ENCODE assay signal across 9 cellular contexts in genomic region chr13:80873589-80873988, GRCh38.
DNase-seq lines count a peak whose midpoint lies in the region; ATAC-seq, FAIRE-seq and TF ChIP-seq lines count a peak whose summit lies in the region.
"Had no signal": no experiment of that assay in that cellular context is flagged by ENCODE, and none has a peak within 500 bp of the region (broad histone marks: within the 10 kb centered on the region; RNA-seq: fewer than 3 reads in every experiment).

No MANE protein-coding gene starts in this region.

- H3K4me2 ChIP-seq in endothelial cell of umbilical vein (ENCODE audit: insufficient read depth, low read length), result no peak overlapping the region

- H3K4me3 ChIP-seq in endothelial cell of umbilical vein (replicated peaks in 1 of 3; ENCODE audit: insufficient read depth in 1 of 3, low read depth in 1 of 3, low read length in 3 of 3), result no peak overlapping the region
- H3K4me3 ChIP-seq in sigmoid colon, result no peak overlapping the region
- H3K4me3 ChIP-seq in lower leg skin (ENCODE audit: low read depth, poor library complexity, severe bottlenecking), result no peak overlapping the region

- H3K4me1 ChIP-seq in endothelial cell of umbilical vein (ENCODE audit: control insufficient read depth, extremely low read depth, insufficient read depth, low read length) (peaks cover 9% of the 10 kb centered on the region), sigmoid colon (peaks cover 0 to 8% (median 0%) of the 10 kb centered on the region in 4 donors)

- H3K27me3 Mint-ChIP-seq in T-helper 17 cell, result no peaks in the 10 kb centered on the region

- POLR2A ChIA-PET in endothelial cell of umbilical vein (lab: Charles Lee), result no interaction called here

- DNase-seq in endothelial cell of umbilical vein (ENCODE audit: low read depth, low spot score) (no peak), sigmoid colon (no peak), lower leg skin (ENCODE audit: low spot score in 2 of 2) (no peak), T-helper 17 cell (no peak), nucleus accumbens (lab: John Stamatoyannopoulos, UW) (no peak)
- DNase-seq: endodermal cell had no signal

- no peaks in the 10 kb centered on the region for H3K4me1 Mint-ChIP-seq in T-helper 17 cell

- TF ChIP-seq CTCF in endothelial cell of umbilical vein (IDR thresholded peaks at IDR 0.05; ENCODE audit: extremely low read depth in 1 of 2, insufficient read depth in 1 of 2, low read depth in 1 of 2, low read length in 2 of 2) (no peak), sigmoid colon (IDR thresholded peaks at IDR 0.05) (no peak), lower leg skin (IDR thresholded peaks at IDR 0.05) (no peak)

- dilution Hi-C loops in endothelial cell of umbilical vein (cut with MboI; ENCODE audit: extremely low pct_ligation_motif_present, low sequenced_read_pairs), result no loop called here

- CTCF ChIA-PET in endothelial cell of umbilical vein (lab: Charles Lee), result no interaction called here

- no peak for TF ChIP-seq POLR2A in endothelial cell of umbilical vein (IDR thresholded peaks at IDR 0.05; ENCODE audit: low read depth, low read length)
- TF ChIP-seq POLR2A in sigmoid colon (IDR thresholded peaks at IDR 0.05), result no peak
- no peak for TF ChIP-seq POLR2A in lower leg skin (IDR thresholded peaks at IDR 0.05)

- H3K9ac ChIP-seq in endothelial cell of umbilical vein (replicated peaks; ENCODE audit: extremely low read depth, insufficient read depth, low read length), result no peak overlapping the region

- H3K9me3 ChIP-seq in endothelial cell of umbilical vein (replicated peaks; ENCODE audit: control insufficient read depth, insufficient read depth, low read length) (no peaks in the 10 kb centered on the region), sigmoid colon (no peaks in the 10 kb centered on the region), T-helper 17 cell (ENCODE audit: control insufficient read depth, low read length, poor library complexity, severe bottlenecking) (no peaks in the 10 kb centered on the region)

- no peak for TF ChIP-seq EP300 in sigmoid colon (IDR thresholded peaks at IDR 0.05)

- no peaks in the 10 kb centered on the region for H3K36me3 ChIP-seq in endothelial cell of umbilical vein (ENCODE audit: control insufficient read depth in 2 of 2, extremely low read depth in 1 of 2, insufficient read depth in 2 of 2, low read length in 2 of 2)
- no peaks in the 10 kb centered on the region for H3K36me3 ChIP-seq in sigmoid colon

- no peaks in the 10 kb centered on the region for H3K36me3 Mint-ChIP-seq in T-helper 17 cell (ENCODE audit: low read depth)

- H3K27ac ChIP-seq in endothelial cell of umbilical vein (ENCODE audit: insufficient read depth, low read depth, low read length), result no peak overlapping the region
- H3K27ac ChIP-seq in sigmoid colon, result no peak overlapping the region

- H3K4me3 Mint-ChIP-seq in T-helper 17 cell, result no peak overlapping the region
- H3K4me3 Mint-ChIP-seq: endodermal cell had no signal

- no TSS peak for BruUV-seq in endothelial cell of umbilical vein (replicated peaks; lab: Mats Ljungman, UMichigan)

- WGBS in sigmoid colon, 2 donors, result 49 to 86% methylated on average over 1 of the region's 1 CpG
- 59 to 94% methylated on average over 1 of the region's 1 CpG for WGBS in lower leg skin, 2 donors

- peak overlapping the region; percentile 17 for H2AFZ ChIP-seq in endothelial cell of umbilical vein (ENCODE audit: low read depth, low read length)

- H3K79me2 ChIP-seq in endothelial cell of umbilical vein (ENCODE audit: control insufficient read depth, insufficient read depth, low read length), result no peaks in the 10 kb centered on the region

- H3K27ac Mint-ChIP-seq in T-helper 17 cell, result no peak overlapping the region
- H3K27ac Mint-ChIP-seq: endodermal cell had no signal

- intact Hi-C loops in endothelial cell of umbilical vein (cut with micrococcal nuclease) (loop anchor here (5.0 kb wide), 1 partner anchor 511 kb away; no protein-coding TSS in a partner anchor), sigmoid colon (cut with DNase I) (no loop called here), lower leg skin (cut with DNase I; ENCODE audit: low total_unique reads) (no loop called here)

- FAIRE-seq in endothelial cell of umbilical vein (lab: Jason Lieb, UNC), result no peak

- H4K20me1 ChIP-seq in endothelial cell of umbilical vein (replicated peaks; ENCODE audit: control insufficient read depth, extremely low read depth, insufficient read depth, low read length), result no peaks in the 10 kb centered on the region

- H3K27me3 ChIP-seq in endothelial cell of umbilical vein (ENCODE audit: control insufficient read depth in 2 of 2, insufficient read depth in 2 of 2, low read length in 2 of 2) (no peaks in the 10 kb centered on the region), sigmoid colon (no peaks in the 10 kb centered on the region)

- no peaks in the 10 kb centered on the region for H3K9me1 ChIP-seq in endothelial cell of umbilical vein (replicated peaks; ENCODE audit: control insufficient read depth, extremely low read depth, insufficient read depth, low read length)

- ATAC-seq in GM18502 (IDR thresholded peaks at IDR 0.05; ENCODE audit: poor library complexity, unreplicated experiment) (peak; percentile 87), GM21619 (IDR thresholded peaks at IDR 0.05; ENCODE audit: unreplicated experiment) (peak; percentile 94), HG03565 (IDR thresholded peaks at IDR 0.05; ENCODE audit: unreplicated experiment) (peak; percentile 98), T-helper 17 cell (no peak)

TF ChIP-seq in endothelial cell of umbilical vein, 7 proteins besides CTCF, POLR2A, EP300 and RAD21:
- TF ChIP-seq MAX (IDR thresholded peaks at IDR 0.05; ENCODE audit: insufficient read depth, insufficient read length), result no peak
- TF ChIP-seq EZH2 (IDR thresholded peaks at IDR 0.05; ENCODE audit: borderline replicate concordance, low read depth, low read length, severe bottlenecking), result no peak
- no peak for TF ChIP-seq GATA2 (IDR thresholded peaks at IDR 0.05; ENCODE audit: insufficient read depth, insufficient read length, low read depth, low read length)
- no peak for TF ChIP-seq FOS (IDR thresholded peaks at IDR 0.05; ENCODE audit: borderline replicate concordance, insufficient read depth, low read length)
- TF ChIP-seq MYC (IDR thresholded peaks at IDR 0.05; ENCODE audit: low read depth, low read length), result no peak
- TF ChIP-seq JUN (IDR thresholded peaks at IDR 0.05; ENCODE audit: borderline replicate concordance, insufficient read depth, insufficient read length, low read depth), result no peak
- no peak for TF ChIP-seq POLR2AphosphoS5 (IDR thresholded peaks at IDR 0.05; ENCODE audit: insufficient read depth, low read depth, low read length)
